ENCODE assay signal across 2 cellular contexts in the genomic region with DNA sequence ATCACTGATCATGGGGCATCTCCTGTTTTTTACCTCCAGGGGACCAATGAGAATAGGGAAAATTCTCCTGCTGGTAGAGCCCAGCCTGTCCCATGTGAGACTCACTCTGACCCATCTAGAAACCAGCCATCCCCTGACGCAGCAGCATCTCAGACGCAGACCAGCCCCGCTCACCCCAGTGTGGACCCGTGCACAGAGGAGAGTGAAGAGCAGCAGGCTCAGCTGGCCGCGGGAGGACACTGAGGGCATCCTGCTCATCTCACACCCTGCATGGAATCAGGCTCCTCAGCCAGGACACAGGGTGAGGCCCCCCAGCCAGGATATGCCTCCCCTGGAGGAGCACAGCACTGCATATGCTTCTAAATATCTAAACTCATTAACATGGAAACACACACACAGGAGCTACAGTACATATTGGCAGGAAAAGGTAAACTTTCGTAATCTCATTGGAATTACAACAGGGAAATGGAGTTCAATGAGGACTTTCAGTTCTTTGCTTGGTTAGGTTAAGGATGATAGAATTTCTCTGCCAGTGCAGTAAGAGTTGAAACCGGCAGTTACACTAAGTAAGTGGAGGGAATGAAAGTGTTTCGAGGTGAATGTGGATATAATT.
TF ChIP-seq lines count a peak whose summit lies in the region.

No MANE protein-coding gene starts in this region.

TF ChIP-seq in HEK293, 187 proteins besides CTCF, POLR2A, EP300 and RAD21 (continued from another document):
- TF ChIP-seq, protein P1, sequence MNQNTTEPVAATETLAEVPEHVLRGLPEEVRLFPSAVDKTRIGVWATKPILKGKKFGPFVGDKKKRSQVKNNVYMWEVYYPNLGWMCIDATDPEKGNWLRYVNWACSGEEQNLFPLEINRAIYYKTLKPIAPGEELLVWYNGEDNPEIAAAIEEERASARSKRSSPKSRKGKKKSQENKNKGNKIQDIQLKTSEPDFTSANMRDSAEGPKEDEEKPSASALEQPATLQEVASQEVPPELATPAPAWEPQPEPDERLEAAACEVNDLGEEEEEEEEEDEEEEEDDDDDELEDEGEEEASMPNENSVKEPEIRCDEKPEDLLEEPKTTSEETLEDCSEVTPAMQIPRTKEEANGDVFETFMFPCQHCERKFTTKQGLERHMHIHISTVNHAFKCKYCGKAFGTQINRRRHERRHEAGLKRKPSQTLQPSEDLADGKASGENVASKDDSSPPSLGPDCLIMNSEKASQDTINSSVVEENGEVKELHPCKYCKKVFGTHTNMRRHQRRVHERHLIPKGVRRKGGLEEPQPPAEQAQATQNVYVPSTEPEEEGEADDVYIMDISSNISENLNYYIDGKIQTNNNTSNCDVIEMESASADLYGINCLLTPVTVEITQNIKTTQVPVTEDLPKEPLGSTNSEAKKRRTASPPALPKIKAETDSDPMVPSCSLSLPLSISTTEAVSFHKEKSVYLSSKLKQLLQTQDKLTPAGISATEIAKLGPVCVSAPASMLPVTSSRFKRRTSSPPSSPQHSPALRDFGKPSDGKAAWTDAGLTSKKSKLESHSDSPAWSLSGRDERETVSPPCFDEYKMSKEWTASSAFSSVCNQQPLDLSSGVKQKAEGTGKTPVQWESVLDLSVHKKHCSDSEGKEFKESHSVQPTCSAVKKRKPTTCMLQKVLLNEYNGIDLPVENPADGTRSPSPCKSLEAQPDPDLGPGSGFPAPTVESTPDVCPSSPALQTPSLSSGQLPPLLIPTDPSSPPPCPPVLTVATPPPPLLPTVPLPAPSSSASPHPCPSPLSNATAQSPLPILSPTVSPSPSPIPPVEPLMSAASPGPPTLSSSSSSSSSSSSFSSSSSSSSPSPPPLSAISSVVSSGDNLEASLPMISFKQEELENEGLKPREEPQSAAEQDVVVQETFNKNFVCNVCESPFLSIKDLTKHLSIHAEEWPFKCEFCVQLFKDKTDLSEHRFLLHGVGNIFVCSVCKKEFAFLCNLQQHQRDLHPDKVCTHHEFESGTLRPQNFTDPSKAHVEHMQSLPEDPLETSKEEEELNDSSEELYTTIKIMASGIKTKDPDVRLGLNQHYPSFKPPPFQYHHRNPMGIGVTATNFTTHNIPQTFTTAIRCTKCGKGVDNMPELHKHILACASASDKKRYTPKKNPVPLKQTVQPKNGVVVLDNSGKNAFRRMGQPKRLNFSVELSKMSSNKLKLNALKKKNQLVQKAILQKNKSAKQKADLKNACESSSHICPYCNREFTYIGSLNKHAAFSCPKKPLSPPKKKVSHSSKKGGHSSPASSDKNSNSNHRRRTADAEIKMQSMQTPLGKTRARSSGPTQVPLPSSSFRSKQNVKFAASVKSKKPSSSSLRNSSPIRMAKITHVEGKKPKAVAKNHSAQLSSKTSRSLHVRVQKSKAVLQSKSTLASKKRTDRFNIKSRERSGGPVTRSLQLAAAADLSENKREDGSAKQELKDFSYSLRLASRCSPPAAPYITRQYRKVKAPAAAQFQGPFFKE (tag by site-specific recombination; IDR thresholded peaks at IDR 0.05; ENCODE audit: borderline replicate concordance) = no peak
- TF ChIP-seq PRDM1 (tag by site-specific recombination; IDR thresholded peaks at IDR 0.05) = peak; percentile 27; the same call in 1 of the 2 replicates

TF ChIP-seq in K562, 482 proteins besides CTCF, POLR2A, EP300 and RAD21 (continued from another document):
- TF ChIP-seq, protein P2, sequence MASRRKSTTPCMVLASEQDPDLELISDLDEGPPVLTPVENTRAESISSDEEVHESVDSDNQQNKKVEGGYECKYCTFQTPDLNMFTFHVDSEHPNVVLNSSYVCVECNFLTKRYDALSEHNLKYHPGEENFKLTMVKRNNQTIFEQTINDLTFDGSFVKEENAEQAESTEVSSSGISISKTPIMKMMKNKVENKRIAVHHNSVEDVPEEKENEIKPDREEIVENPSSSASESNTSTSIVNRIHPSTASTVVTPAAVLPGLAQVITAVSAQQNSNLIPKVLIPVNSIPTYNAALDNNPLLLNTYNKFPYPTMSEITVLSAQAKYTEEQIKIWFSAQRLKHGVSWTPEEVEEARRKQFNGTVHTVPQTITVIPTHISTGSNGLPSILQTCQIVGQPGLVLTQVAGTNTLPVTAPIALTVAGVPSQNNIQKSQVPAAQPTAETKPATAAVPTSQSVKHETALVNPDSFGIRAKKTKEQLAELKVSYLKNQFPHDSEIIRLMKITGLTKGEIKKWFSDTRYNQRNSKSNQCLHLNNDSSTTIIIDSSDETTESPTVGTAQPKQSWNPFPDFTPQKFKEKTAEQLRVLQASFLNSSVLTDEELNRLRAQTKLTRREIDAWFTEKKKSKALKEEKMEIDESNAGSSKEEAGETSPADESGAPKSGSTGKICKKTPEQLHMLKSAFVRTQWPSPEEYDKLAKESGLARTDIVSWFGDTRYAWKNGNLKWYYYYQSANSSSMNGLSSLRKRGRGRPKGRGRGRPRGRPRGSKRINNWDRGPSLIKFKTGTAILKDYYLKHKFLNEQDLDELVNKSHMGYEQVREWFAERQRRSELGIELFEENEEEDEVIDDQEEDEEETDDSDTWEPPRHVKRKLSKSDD (conservative IDR thresholded peaks at IDR 0.05; ENCODE audit: low read length) = no peak
- TF ChIP-seq FUS (optimal IDR thresholded peaks at IDR 0.05; ENCODE audit: low read depth, low read length) (no peak), PCBP1 (IDR thresholded peaks at IDR 0.05; ENCODE audit: low read depth, low read length, poor library complexity, severe bottlenecking) (no peak), XRCC5 (IDR thresholded peaks at IDR 0.05; ENCODE audit: low read depth, low read length) (no peak), NEUROD1 (IDR thresholded peaks at IDR 0.05; ENCODE audit: borderline replicate concordance, low read depth, low read length, partially characterized antibody) (no peak), THRAP3 (IDR thresholded peaks at IDR 0.05; ENCODE audit: borderline replicate concordance) (no peak), NFE2 (IDR thresholded peaks at IDR 0.05; ENCODE audit: low read depth) (no peak)
- TF ChIP-seq, protein P3, sequence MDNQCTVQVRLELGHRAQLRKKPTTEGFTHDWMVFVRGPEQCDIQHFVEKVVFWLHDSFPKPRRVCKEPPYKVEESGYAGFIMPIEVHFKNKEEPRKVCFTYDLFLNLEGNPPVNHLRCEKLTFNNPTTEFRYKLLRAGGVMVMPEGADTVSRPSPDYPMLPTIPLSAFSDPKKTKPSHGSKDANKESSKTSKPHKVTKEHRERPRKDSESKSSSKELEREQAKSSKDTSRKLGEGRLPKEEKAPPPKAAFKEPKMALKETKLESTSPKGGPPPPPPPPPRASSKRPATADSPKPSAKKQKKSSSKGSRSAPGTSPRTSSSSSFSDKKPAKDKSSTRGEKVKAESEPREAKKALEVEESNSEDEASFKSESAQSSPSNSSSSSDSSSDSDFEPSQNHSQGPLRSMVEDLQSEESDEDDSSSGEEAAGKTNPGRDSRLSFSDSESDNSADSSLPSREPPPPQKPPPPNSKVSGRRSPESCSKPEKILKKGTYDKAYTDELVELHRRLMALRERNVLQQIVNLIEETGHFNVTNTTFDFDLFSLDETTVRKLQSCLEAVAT (IDR thresholded peaks at IDR 0.05) = no peak
- TF ChIP-seq, protein P4, sequence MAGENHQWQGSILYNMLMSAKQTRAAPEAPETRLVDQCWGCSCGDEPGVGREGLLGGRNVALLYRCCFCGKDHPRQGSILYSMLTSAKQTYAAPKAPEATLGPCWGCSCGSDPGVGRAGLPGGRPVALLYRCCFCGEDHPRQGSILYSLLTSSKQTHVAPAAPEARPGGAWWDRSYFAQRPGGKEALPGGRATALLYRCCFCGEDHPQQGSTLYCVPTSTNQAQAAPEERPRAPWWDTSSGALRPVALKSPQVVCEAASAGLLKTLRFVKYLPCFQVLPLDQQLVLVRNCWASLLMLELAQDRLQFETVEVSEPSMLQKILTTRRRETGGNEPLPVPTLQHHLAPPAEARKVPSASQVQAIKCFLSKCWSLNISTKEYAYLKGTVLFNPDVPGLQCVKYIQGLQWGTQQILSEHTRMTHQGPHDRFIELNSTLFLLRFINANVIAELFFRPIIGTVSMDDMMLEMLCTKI (IDR thresholded peaks at IDR 0.05; ENCODE audit: partially characterized antibody) = no peak
